ENCODE assay signal across 8 cellular contexts in genomic region chr11:68751331-68751856, GRCh38. TPM values are rescaled to one million over a fixed set of nuclear protein-coding genes. Genes with fewer than 3 reads are reported as not detected.
DNase-seq lines count a peak whose midpoint lies in the region; ATAC-seq and TF ChIP-seq lines count a peak whose summit lies in the region.

Gene TESMIN (minus strand): TSS chr11:68751520. CDS start chr11:68750660, 860 bp downstream.

- H3K79me2 ChIP-seq in HCT116 (ENCODE audit: insufficient read depth, low read length), result no peaks in the 10 kb centered on the region

- H3K27ac ChIP-seq in BLaER1, result peak within 1 kb of the TSS; percentile 74
- H3K27ac ChIP-seq in HCT116 (ENCODE audit: low read depth, low read length), result peak within 1 kb of the TSS; percentile 77; the same call in 1 of the 2 replicates

- H3K27me3 ChIP-seq in BLaER1 (peaks cover 3% of the 10 kb centered on the region; the same call in 1 of the 2 replicates), HCT116 (ENCODE audit: insufficient read depth, low read length) (no peaks in the 10 kb centered on the region)

- peak within 1 kb of the TSS; percentile 35 for H2AFZ ChIP-seq in HCT116 (ENCODE audit: low read depth, low read length, poor library complexity, severe bottlenecking)

- intact Hi-C loops in HCT116 (cut with micrococcal nuclease), result no loop called here

- H3K4me1 ChIP-seq in BLaER1 (peaks cover 62% of the 10 kb centered on the region), HCT116 (ENCODE audit: control insufficient read depth in 1 of 2, insufficient read depth in 2 of 2, low read length in 2 of 2) (peaks cover 0 to 3% of the 10 kb centered on the region in 2 experiments; a peak in 1 of 4 replicates)

- H3K9me2 ChIP-seq in HCT116 (ENCODE audit: insufficient read depth), result no peaks in the 10 kb centered on the region

- peaks cover 23% of the 10 kb centered on the region for H3K36me3 ChIP-seq in BLaER1
- peaks cover 0 to 11% of the 10 kb centered on the region in 2 experiments; a peak in 2 of 4 replicates for H3K36me3 ChIP-seq in HCT116 (ENCODE audit: control insufficient read depth in 1 of 2, insufficient read depth in 2 of 2, low read length in 2 of 2)

- POLR2A ChIA-PET in HCT116 (lab: Charles Lee), result no interaction called here

- peaks cover 9% of the 10 kb centered on the region for H3K4me1 Mint-ChIP-seq in central memory CD8-positive, alpha-beta T cell

- peak; percentile 34 for TF ChIP-seq POLR2A in HCT116 (IDR thresholded peaks at IDR 0.05; ENCODE audit: borderline replicate concordance, extremely low read depth, insufficient read depth, insufficient read length)

- H3K27me3 Mint-ChIP-seq in central memory CD8-positive, alpha-beta T cell, result no peaks in the 10 kb centered on the region

- H3K9ac ChIP-seq in BLaER1 (peak within 1 kb of the TSS; percentile 60; the same call in 1 of the 2 replicates), HCT116 (ENCODE audit: low read length) (peak within 1 kb of the TSS; percentile 78)

- RAD21 ChIA-PET in HCT116 (lab: Charles Lee; ENCODE audit: low non-redundant PET in 1 of 2, low total read pairs in 2 of 2, uncharacterized antibody in 2 of 2, unreplicated experiment in 2 of 2), result no interaction called here

- BruUV-seq in HCT116 (replicated peaks; lab: Mats Ljungman, UMichigan), result no TSS peak

- H3K4me3 Mint-ChIP-seq in central memory CD8-positive, alpha-beta T cell, result peak within 1 kb of the TSS; percentile 76

- H3K27ac Mint-ChIP-seq in central memory CD8-positive, alpha-beta T cell (ENCODE audit: low read depth), result no peak within 1 kb of the TSS

- ATAC-seq in HCT116, result peak; percentile 91
- ATAC-seq in central memory CD8-positive, alpha-beta T cell (replicated peaks; ENCODE audit: extremely low read depth, poor library complexity, severe bottlenecking), result peak; percentile 83
- ATAC-seq in HG03565 (IDR thresholded peaks at IDR 0.05; ENCODE audit: unreplicated experiment), result no peak

- H3K9me3 ChIP-seq in BLaER1, result peaks cover 10% of the 10 kb centered on the region; the same call in 1 of the 2 replicates
- H3K9me3 ChIP-seq in HCT116 (ENCODE audit: control insufficient read depth in 1 of 2, insufficient read depth in 1 of 2, low read depth in 1 of 2, low read length in 2 of 2), result no peaks in the 10 kb centered on the region

- peak within 1 kb of the TSS; percentile 65 for H3K4me3 ChIP-seq in BLaER1
- H3K4me3 ChIP-seq in HCT116 (replicated peaks in 1 of 2; ENCODE audit: low read depth in 1 of 2, low read length in 2 of 2), result peak within 1 kb of the TSS; percentile 37 to 58

- H3K9me3 Mint-ChIP-seq in central memory CD8-positive, alpha-beta T cell, result no peaks in the 10 kb centered on the region

- TF ChIP-seq RAD21 in HCT116 (IDR thresholded peaks at IDR 0.05; ENCODE audit: low read depth), result no peak

- peak; percentile 64 for DNase-seq in HCT116 (ENCODE audit: low read depth, low spot score)
- peak; percentile 46 for DNase-seq in NCI-H226
- DNase-seq in activated CD4-positive, CD25-positive, alpha-beta regulatory T cell treated with anti-CD3 and anti-CD28 coated beads, Interleukin-2, amount 50 U/mL, for 72 hours, result peak; percentile 94
- DNase-seq in central memory CD8-positive, alpha-beta T cell (ENCODE audit: low spot score in 2 of 2), result peak; percentile 79 to 85
- peak; percentile 64 for DNase-seq in kidney glomerular epithelial cell (lab: John Stamatoyannopoulos, UW)
- peak; percentile 93 to 95 for DNase-seq in stimulated activated CD4-positive, alpha-beta T cell treated with anti-CD3 and anti-CD28 coated beads, Interleukin-2, amount 100 ng/mL, for 24 hours

- H3K4me2 ChIP-seq in BLaER1 (peak within 1 kb of the TSS; percentile 82), HCT116 (ENCODE audit: low read length) (peak within 1 kb of the TSS; percentile 68)

- peaks cover 8% of the 10 kb centered on the region for H3K36me3 Mint-ChIP-seq in central memory CD8-positive, alpha-beta T cell (ENCODE audit: insufficient read depth)

- H4K20me1 ChIP-seq in BLaER1, result no peaks in the 10 kb centered on the region
- H4K20me1 ChIP-seq in HCT116 (ENCODE audit: insufficient read depth), result no peaks in the 10 kb centered on the region

- CTCF ChIA-PET in HCT116 (lab: Charles Lee), result no interaction called here

- no peak for TF ChIP-seq CTCF in HCT116 (IDR thresholded peaks at IDR 0.05 in 2 of 3, conservative IDR thresholded peaks at IDR 0.05 in 1 of 3; ENCODE audit: borderline replicate concordance in 1 of 3, insufficient read depth in 1 of 3, low read depth in 2 of 3, low read length in 2 of 3)

TF ChIP-seq in HCT116, 20 proteins besides CTCF, POLR2A, EP300 and RAD21:
- no peak for TF ChIP-seq EGR1 (IDR thresholded peaks at IDR 0.05; ENCODE audit: low read depth)
- no peak for TF ChIP-seq ATF3 (IDR thresholded peaks at IDR 0.05)
- TF ChIP-seq CBX3 (IDR thresholded peaks at IDR 0.05; ENCODE audit: low read depth), result no peak
- TF ChIP-seq POLR2AphosphoS5 (IDR thresholded peaks at IDR 0.05; ENCODE audit: low read depth, low read length), result peak; percentile 82
- peak; percentile 58; the same call in 1 of the 2 replicates for TF ChIP-seq MAX (IDR thresholded peaks at IDR 0.05)
- peak; percentile 47; the same call in 1 of the 2 replicates for TF ChIP-seq SP1 (IDR thresholded peaks at IDR 0.05; ENCODE audit: low read depth)
- TF ChIP-seq SIN3A (IDR thresholded peaks at IDR 0.05; ENCODE audit: low read depth), result no peak
- TF ChIP-seq ZFX (IDR thresholded peaks at IDR 0.05), result peak; percentile 51
- TF ChIP-seq CEBPB (IDR thresholded peaks at IDR 0.05; ENCODE audit: low read depth), result no peak
TF ChIP-seq in HCT116: peak in this region for 4.

RNA-seq across cellular contexts. Expression of gene TESMIN, which starts in this region (rescaled TPM):
- 24.8 TPM for total RNA-seq in HCT116 (2021; ENCODE audit: unreplicated experiment)
- polyA plus RNA-seq in HCT116 (2012), result 16.2 and 21.3 TPM in 2 replicates
